ENCODE assay signal across 8 cellular contexts in the genomic region with DNA sequence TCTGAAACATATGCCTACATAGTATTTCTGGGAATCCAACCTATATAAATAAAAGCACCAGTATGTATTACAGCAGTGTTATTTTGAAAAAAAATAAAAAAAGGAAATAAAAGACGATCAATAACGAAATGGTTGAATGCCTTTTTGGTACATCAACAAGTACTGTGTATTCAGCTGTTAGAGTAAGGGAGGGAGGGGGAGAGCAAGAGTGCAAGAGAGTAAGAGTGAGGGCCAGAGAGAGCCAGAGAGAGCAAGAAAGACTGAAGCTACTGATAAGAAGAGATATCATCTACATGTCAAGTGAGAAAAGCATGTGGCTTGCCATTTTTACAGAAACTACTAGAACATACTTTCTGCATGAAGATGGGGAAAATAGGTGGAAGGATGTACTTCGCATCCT. TPM values are rescaled to one million over a fixed set of nuclear protein-coding genes. Genes with fewer than 3 reads are reported as not detected.
DNase-seq lines count a peak whose midpoint lies in the region; ATAC-seq and TF ChIP-seq lines count a peak whose summit lies in the region.

No MANE protein-coding gene starts in this region.

- H3K4me3 ChIP-seq in dorsolateral prefrontal cortex (peak overlapping the region in 46 of 59 donors; percentile 1 to 78 (median 58)), upper lobe of right lung (peak overlapping the region; percentile 67), aorta (ENCODE audit: low read length in 2 of 2) (peak overlapping the region in 1 of 2 donors; percentile 36)

- intact Hi-C loops in dorsolateral prefrontal cortex (cut with DNase I) (no loop called here), upper lobe of right lung (cut with DNase I) (no loop called here), aorta (cut with DNase I) (loop anchor here in 1 of 2 donors (5.0 kb wide), 1 partner anchor 408 kb away; no protein-coding TSS in a partner anchor)

- H3K4me1 Mint-ChIP-seq in stimulated activated naive CD8-positive, alpha-beta T cell treated with anti-CD3 and anti-CD28 coated beads, Interleukin-15, Interleukin-2, amounts not matched to agents 100 ng/mL and 50 ng/mL, for 24 hours (ENCODE audit: low read depth) = peaks cover 21% of the 10 kb centered on the region

- peak overlapping the region; percentile 92 for H3K4me3 Mint-ChIP-seq in stimulated activated naive CD8-positive, alpha-beta T cell treated with anti-CD3 and anti-CD28 coated beads, Interleukin-15, Interleukin-2, amounts not matched to agents 100 ng/mL and 50 ng/mL, for 24 hours

- H3K27me3 ChIP-seq in dorsolateral prefrontal cortex = peaks cover 0 to 30% (median 0%) of the 10 kb centered on the region in 45 donors
- H3K27me3 ChIP-seq in upper lobe of right lung = no peaks in the 10 kb centered on the region
- no peaks in the 10 kb centered on the region for H3K27me3 ChIP-seq in aorta (ENCODE audit: control insufficient read depth in 1 of 2, insufficient read depth in 2 of 2, low read length in 1 of 2)

- no peaks in the 10 kb centered on the region for H3K9me3 Mint-ChIP-seq in stimulated activated naive CD8-positive, alpha-beta T cell treated with anti-CD3 and anti-CD28 coated beads, Interleukin-15, Interleukin-2, amounts not matched to agents 100 ng/mL and 50 ng/mL, for 24 hours

- H3K9me3 ChIP-seq in upper lobe of right lung (no peaks in the 10 kb centered on the region), aorta (ENCODE audit: control insufficient read depth, low read length) (no peaks in the 10 kb centered on the region)

- H3K4me1 ChIP-seq in upper lobe of right lung (no peaks in the 10 kb centered on the region), aorta (ENCODE audit: control insufficient read depth in 1 of 2, insufficient read depth in 2 of 2, low read length in 2 of 2) (no peaks in the 10 kb centered on the region)

- TF ChIP-seq CTCF in dorsolateral prefrontal cortex (IDR thresholded peaks at IDR 0.05 in 54 of 56, conservative IDR thresholded peaks at IDR 0.05 in 2 of 56; ENCODE audit: low read depth in 1 of 56, partially characterized antibody in 56 of 56) = no peak
- no peak for TF ChIP-seq CTCF in upper lobe of right lung (IDR thresholded peaks at IDR 0.05)

- DNase-seq in stimulated activated naive CD8-positive, alpha-beta T cell treated with anti-CD3 and anti-CD28 coated beads, Interleukin-15, Interleukin-2, amounts not matched to agents 100 U/mL and 50 U/mL, for 24 hours = no peak
- DNase-seq in NCI-H82 (lab: John Stamatoyannopoulos, UW) (peak; percentile 40), dorsolateral prefrontal cortex (no peak), upper lobe of right lung (no peak), cerebellar nuclear complex (lab: John Stamatoyannopoulos, UW) (no peak), aorta (no peak)

- H3K27ac Mint-ChIP-seq in stimulated activated naive CD8-positive, alpha-beta T cell treated with anti-CD3 and anti-CD28 coated beads, Interleukin-15, Interleukin-2, amounts not matched to agents 100 ng/mL and 50 ng/mL, for 24 hours = no peak overlapping the region

- 36 to 38% methylated on average over 3 of the region's 3 CpGs for WGBS in aorta, 2 donors

- ATAC-seq in stimulated activated naive CD8-positive, alpha-beta T cell treated with anti-CD3 and anti-CD28 coated beads, Interleukin-15, Interleukin-2, amounts not matched to agents 100 U/mL and 50 U/mL, for 24 hours = no peak
- no peak for ATAC-seq in upper lobe of right lung
- no peak for ATAC-seq in HG03469 (IDR thresholded peaks at IDR 0.05; ENCODE audit: unreplicated experiment)
- no peak for ATAC-seq in aorta (ENCODE audit: low FRiP score)

- H3K36me3 ChIP-seq in upper lobe of right lung (no peaks in the 10 kb centered on the region), aorta (ENCODE audit: control insufficient read depth in 1 of 2, insufficient read depth in 2 of 2, low read length in 1 of 2) (no peaks in the 10 kb centered on the region)

- no peaks in the 10 kb centered on the region for H3K36me3 Mint-ChIP-seq in stimulated activated naive CD8-positive, alpha-beta T cell treated with anti-CD3 and anti-CD28 coated beads, Interleukin-15, Interleukin-2, amounts not matched to agents 100 ng/mL and 50 ng/mL, for 24 hours (ENCODE audit: low read depth)

- H3K27ac ChIP-seq in dorsolateral prefrontal cortex (peak overlapping the region in 4 of 59 donors; percentile 18 to 37 (median 26)), upper lobe of right lung (no peak overlapping the region), aorta (ENCODE audit: low read depth in 1 of 2, low read length in 2 of 2) (no peak overlapping the region)

- H3K27me3 Mint-ChIP-seq in stimulated activated naive CD8-positive, alpha-beta T cell treated with anti-CD3 and anti-CD28 coated beads, Interleukin-15, Interleukin-2, amounts not matched to agents 100 ng/mL and 50 ng/mL, for 24 hours = no peaks in the 10 kb centered on the region

RNA-seq across cellular contexts. Expression of gene SPIN4, which starts 1.8 kb away (rescaled TPM):
- 1 to 10 TPM; 3.1 to 8.2 (median 6.0) TPM for total RNA-seq in dorsolateral prefrontal cortex
- 20.0 TPM for total RNA-seq in upper lobe of right lung
- total RNA-seq in aorta = 10 to 100 TPM in 1 of 2 donors, 1 to 10 TPM in 1; 9.8 to 12.3 TPM
- 1 to 10 TPM; 2.1 to 4.1 TPM for polyA plus RNA-seq in aorta
